Comparison of ENCODE assay signal across 10 cellular contexts in genomic region chr1:8871539-8871935, GRCh38. TPM values are rescaled to one million over a fixed set of nuclear protein-coding genes. Genes with fewer than 3 reads are reported as not detected.
DNase-seq lines count a peak whose midpoint lies in the region; ATAC-seq and TF ChIP-seq lines count a peak whose summit lies in the region.
"Had no signal": no experiment of that assay in that cellular context is flagged by ENCODE, and none has a peak within 500 bp of the region (broad histone marks: within the 10 kb centered on the region; RNA-seq: fewer than 3 reads in every experiment).

No MANE protein-coding gene starts in this region.

- no peak overlapping the region for H3K4me3 ChIP-seq in AG09309 (ENCODE audit: control insufficient read depth, low read depth, low read length)

- TF ChIP-seq CTCF in AG09309 (IDR thresholded peaks at IDR 0.05; ENCODE audit: control insufficient read depth, insufficient read depth, low read depth, low read length, missing control alignments) = peak; percentile 38

- peak; percentile 35 for TF ChIP-seq POLR2A in GM18505 (IDR thresholded peaks at IDR 0.05; ENCODE audit: borderline replicate concordance, extremely low read depth, insufficient read depth, insufficient read length)

- ATAC-seq in GM18505 (IDR thresholded peaks at IDR 0.05; ENCODE audit: unreplicated experiment) (no peak), left lobe of liver (peak; percentile 59), HG03045 (IDR thresholded peaks at IDR 0.05; ENCODE audit: unreplicated experiment) (no peak), GM21786 (IDR thresholded peaks at IDR 0.05; ENCODE audit: unreplicated experiment) (no peak)
- ATAC-seq in activated naive CD4-positive, alpha-beta T cell treated with anti-CD3 and anti-CD28 coated beads, Interleukin-2, amount 50 U/mL, for 72 hours = no peak

- DNase-seq in AG09309 (ENCODE audit: low read depth) (no peak), left lobe of liver (ENCODE audit: low spot score) (no peak), NCI-H1105 treated with DMSO at 0.1 percent for 48 hours (lab: John Stamatoyannopoulos, UW) (no peak), dermis blood vessel endothelial cell (no peak)
- no peak for DNase-seq in activated naive CD4-positive, alpha-beta T cell treated with anti-CD3 and anti-CD28 coated beads, Interleukin-2, amount 50 U/mL, for 72 hours (ENCODE audit: low spot score in 2 of 2)
- DNase-seq: stimulated activated CD4-positive, alpha-beta T cell treated with anti-CD3 and anti-CD28 coated beads, Interleukin-4, amount 100 ng/mL, for 24 hours; T-helper 9 cell had no signal

- H3K27ac Mint-ChIP-seq in activated naive CD4-positive, alpha-beta T cell treated with anti-CD3 and anti-CD28 coated beads, Interleukin-2, amount 50 U/mL, for 72 hours = peak overlapping the region; percentile 77 to 99

- H3K9me3 Mint-ChIP-seq in activated naive CD4-positive, alpha-beta T cell treated with anti-CD3 and anti-CD28 coated beads, Interleukin-2, amount 50 U/mL, for 72 hours = no peaks in the 10 kb centered on the region

- peaks cover 82 to 94% of the 10 kb centered on the region in 2 donors for H3K36me3 Mint-ChIP-seq in activated naive CD4-positive, alpha-beta T cell treated with anti-CD3 and anti-CD28 coated beads, Interleukin-2, amount 50 U/mL, for 72 hours

RNA-seq across cellular contexts. Expression of gene ENO1, which starts 6.9 kb away (rescaled TPM):
- total RNA-seq in activated naive CD4-positive, alpha-beta T cell treated with anti-CD3 and anti-CD28 coated beads, Interleukin-2, amount 50 U/mL, for 72 hours = 1,000 to 10,000 TPM; 1,473 to 3,739 TPM
- total RNA-seq in left lobe of liver (382 TPM), dermis blood vessel endothelial cell (1,154 and 2,045 TPM in 2 replicates)

RNA-seq across cellular contexts. Expression of gene RERE, which starts 54.1 kb away (rescaled TPM):
- total RNA-seq in activated naive CD4-positive, alpha-beta T cell treated with anti-CD3 and anti-CD28 coated beads, Interleukin-2, amount 50 U/mL, for 72 hours = 10 to 100 TPM; 51.8 to 72.1 TPM
- total RNA-seq in left lobe of liver = 30.9 TPM
- total RNA-seq in dermis blood vessel endothelial cell = 50.7 and 70.7 TPM in 2 replicates
